8 cellular contexts compared by ENCODE assay signal in the genomic region with DNA sequence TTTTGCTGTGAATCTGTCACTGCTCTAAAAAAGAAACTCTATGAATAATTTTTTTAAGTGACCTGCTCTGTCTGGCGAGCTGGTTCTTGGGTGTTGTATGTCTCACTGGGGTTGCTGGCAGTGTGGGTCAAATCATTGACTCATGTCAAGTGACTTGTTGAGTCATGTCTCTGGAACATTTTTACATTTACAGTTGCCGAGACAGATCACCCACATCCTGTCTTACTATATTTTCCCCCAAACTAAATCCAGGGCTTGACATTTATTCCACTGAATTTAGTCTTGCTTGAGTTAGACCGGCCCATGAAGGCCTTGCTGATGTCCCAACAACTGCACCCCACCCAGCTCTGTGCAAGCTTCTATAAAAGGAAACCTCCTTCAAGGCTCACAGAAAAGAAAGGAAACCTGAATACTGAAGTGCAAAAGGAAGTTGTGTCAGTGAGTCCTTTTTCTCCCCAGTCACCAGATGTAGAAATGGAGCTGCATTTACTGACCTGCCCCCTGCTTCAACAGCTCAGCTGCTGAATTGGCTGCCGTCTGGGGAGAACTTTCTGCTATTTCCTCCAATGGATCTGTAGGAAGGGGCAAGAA.
A peak's percentile ranks its signal among the peaks of the same experiment; 100 is the strongest.
DNase-seq lines count a peak whose midpoint lies in the region; ATAC-seq and TF ChIP-seq lines count a peak whose summit lies in the region.

No MANE protein-coding gene starts in this region.

- peaks cover 0 to 8% (median 8%) of the 10 kb centered on the region in 3 donors for H3K4me1 Mint-ChIP-seq in IgD-negative memory B cell

- H3K27me3 Mint-ChIP-seq in IgD-negative memory B cell, result no peaks in the 10 kb centered on the region

- peak; percentile 59 for DNase-seq in astrocyte of the cerebellum (ENCODE audit: low read depth)
- DNase-seq in non-pigmented ciliary epithelial cell (ENCODE audit: low read depth), result peak; percentile 89
- DNase-seq in GF-D8 (lab: John Stamatoyannopoulos, UW), result no peak
- no peak for DNase-seq in HuH-7 (ENCODE audit: low spot score)
- DNase-seq in NCI-H2227 treated with DMSO at 0.1 percent for 48 hours (lab: John Stamatoyannopoulos, UW), result no peak

- ATAC-seq in GM18499 (IDR thresholded peaks at IDR 0.05; ENCODE audit: insufficient read depth, unreplicated experiment) (peak; percentile 96), GM21619 (IDR thresholded peaks at IDR 0.05; ENCODE audit: unreplicated experiment) (peak; percentile 96)

- TF ChIP-seq CTCF in astrocyte of the cerebellum (IDR thresholded peaks at IDR 0.05; ENCODE audit: low read depth, low read length, missing control alignments), result no peak

- H3K9me3 Mint-ChIP-seq in IgD-negative memory B cell, result no peaks in the 10 kb centered on the region

- H3K27ac Mint-ChIP-seq in IgD-negative memory B cell, result peak overlapping the region in 2 of 3 donors; percentile 1 to 14

- in situ Hi-C loops in astrocyte of the cerebellum (cut with HindIII; ENCODE audit: low sequenced_read_pairs), result no loop called here

- H3K36me3 Mint-ChIP-seq in IgD-negative memory B cell, result peaks cover 9% of the 10 kb centered on the region

- H3K4me3 Mint-ChIP-seq in IgD-negative memory B cell, result no peak overlapping the region

- no peak overlapping the region for H3K4me3 ChIP-seq in astrocyte of the cerebellum (ENCODE audit: low read depth, low read length)

Comparison
In these comparisons a context has a peak if more than half of its experiments do, and no peak if none do; other contexts are left out.
1. DNase-seq: peak in astrocyte of the cerebellum (single experiment) and non-pigmented ciliary epithelial cell (single experiment); none in GF-D8 (single experiment), HuH-7 (single experiment) and NCI-H2227 treated with DMSO at 0.1 percent for 48 hours (single experiment).